1 cellular context compared by ENCODE assay signal in the genomic region with DNA sequence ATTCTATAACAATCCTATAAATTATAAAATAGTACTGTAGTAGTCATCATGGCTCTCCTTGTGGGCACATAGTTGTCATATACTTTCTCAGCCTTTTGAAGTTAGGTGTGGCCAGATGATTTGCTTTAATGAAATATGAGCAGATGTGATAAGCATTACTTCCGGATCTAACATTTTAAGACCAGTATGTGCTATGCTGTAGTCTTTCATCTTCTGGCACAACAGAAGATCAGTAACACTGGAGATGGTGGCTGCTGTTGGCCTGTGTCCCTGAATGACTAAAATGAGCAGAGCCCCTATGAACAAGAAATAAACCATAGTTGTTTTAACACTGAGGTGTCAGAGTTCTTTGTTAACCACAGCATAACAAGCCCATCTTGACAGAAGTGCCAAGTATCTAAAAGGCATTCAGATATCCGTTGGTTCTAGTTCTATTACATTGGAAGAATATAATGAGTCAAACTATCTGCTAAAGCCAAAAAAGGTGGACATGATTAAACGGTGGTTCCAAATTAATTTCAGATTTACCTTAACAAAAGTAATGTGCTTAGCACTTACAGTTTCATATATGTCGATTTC.
TF ChIP-seq lines count a peak whose summit lies in the region.

No MANE protein-coding gene starts in this region.

TF ChIP-seq in GM23338, 12 proteins besides CTCF, POLR2A, EP300 and RAD21:
- TF ChIP-seq, protein P1, sequence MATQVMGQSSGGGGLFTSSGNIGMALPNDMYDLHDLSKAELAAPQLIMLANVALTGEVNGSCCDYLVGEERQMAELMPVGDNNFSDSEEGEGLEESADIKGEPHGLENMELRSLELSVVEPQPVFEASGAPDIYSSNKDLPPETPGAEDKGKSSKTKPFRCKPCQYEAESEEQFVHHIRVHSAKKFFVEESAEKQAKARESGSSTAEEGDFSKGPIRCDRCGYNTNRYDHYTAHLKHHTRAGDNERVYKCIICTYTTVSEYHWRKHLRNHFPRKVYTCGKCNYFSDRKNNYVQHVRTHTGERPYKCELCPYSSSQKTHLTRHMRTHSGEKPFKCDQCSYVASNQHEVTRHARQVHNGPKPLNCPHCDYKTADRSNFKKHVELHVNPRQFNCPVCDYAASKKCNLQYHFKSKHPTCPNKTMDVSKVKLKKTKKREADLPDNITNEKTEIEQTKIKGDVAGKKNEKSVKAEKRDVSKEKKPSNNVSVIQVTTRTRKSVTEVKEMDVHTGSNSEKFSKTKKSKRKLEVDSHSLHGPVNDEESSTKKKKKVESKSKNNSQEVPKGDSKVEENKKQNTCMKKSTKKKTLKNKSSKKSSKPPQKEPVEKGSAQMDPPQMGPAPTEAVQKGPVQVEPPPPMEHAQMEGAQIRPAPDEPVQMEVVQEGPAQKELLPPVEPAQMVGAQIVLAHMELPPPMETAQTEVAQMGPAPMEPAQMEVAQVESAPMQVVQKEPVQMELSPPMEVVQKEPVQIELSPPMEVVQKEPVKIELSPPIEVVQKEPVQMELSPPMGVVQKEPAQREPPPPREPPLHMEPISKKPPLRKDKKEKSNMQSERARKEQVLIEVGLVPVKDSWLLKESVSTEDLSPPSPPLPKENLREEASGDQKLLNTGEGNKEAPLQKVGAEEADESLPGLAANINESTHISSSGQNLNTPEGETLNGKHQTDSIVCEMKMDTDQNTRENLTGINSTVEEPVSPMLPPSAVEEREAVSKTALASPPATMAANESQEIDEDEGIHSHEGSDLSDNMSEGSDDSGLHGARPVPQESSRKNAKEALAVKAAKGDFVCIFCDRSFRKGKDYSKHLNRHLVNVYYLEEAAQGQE (IDR thresholded peaks at IDR 0.05; ENCODE audit: unreplicated experiment) = no peak
- no peak for TF ChIP-seq ZNF331 (CRISPR knock-in tag; IDR thresholded peaks at IDR 0.05; ENCODE audit: low read depth)
TF ChIP-seq in GM23338: peak in this region for 0.
